In the genomic region with DNA sequence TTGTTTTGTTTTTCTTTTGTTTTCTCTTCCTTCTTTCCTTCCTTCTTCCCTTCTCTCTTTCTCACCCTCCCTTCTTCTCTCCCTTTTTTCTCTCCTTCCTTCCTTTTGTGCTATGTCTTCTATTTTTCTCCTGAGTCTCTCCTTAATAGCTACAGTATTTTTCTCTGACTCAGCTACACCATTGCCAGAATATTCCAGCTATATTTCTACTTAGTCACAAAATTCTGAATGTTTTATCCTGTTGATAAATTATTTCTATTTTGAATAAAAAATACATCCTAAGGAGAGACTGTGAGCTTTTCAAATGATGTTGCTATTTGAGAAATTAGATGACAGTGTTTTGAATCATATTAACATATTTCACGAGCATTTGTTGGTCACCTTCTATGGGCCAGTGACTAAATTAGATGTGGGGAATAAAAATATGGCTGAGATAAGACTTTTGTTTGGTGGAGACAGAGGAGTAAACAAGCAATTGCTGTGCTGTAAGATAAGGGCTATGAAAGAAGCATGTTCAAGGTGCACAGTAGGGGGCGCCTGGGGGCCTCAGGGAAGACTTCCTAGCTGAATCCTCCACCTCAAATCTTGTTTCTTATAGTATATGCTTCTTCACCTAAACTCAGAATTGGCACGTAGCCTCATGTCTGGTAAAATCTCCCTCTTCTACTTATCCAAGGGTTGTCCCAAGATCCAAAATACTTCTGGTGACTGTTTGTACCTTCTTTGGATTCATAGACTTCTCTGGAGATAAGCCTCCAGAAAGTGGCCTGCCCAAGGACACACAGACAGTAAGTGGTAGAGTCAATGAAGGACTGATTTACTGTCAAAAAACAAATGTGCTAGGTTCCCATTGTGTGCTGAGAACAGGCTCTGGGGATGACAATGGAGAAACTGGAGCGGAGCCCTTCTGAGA, we compare ENCODE assay signal across 9 cellular contexts.
DNase-seq lines count a peak whose midpoint lies in the region; ATAC-seq, FAIRE-seq and TF ChIP-seq lines count a peak whose summit lies in the region.
"Had no signal": no experiment of that assay in that cellular context is flagged by ENCODE, and none has a peak within 500 bp of the region (broad histone marks: within the 10 kb centered on the region; RNA-seq: fewer than 3 reads in every experiment).

No MANE protein-coding gene starts in this region.

- DNase-seq in D721Med (ENCODE audit: insufficient read length, low spot score) (no peak), Karpas-422 (peak; percentile 71), WERI-Rb-1 (peak; percentile 47), endodermal cell (peak; percentile 85), psoas muscle (peak in 1 of 2 donors; percentile 25), 8988T (no peak), superior temporal gyrus (ENCODE audit: extremely low spot score) (no peak)

- H3K9ac ChIP-seq in Karpas-422 (ENCODE audit: low read length) (no peak overlapping the region), endodermal cell (ENCODE audit: extremely low read depth, low read length, poor library complexity, severe bottlenecking) (no peak overlapping the region)

- intact Hi-C loops in psoas muscle (cut with DNase I): no loop called here

- H3K4me3 ChIP-seq in Karpas-422 (ENCODE audit: low read length) (no peak overlapping the region), WERI-Rb-1 (ENCODE audit: low read depth, low read length) (no peak overlapping the region), endodermal cell (ENCODE audit: low read length) (no peak overlapping the region), psoas muscle (no peak overlapping the region)

- peaks cover 15% of the 10 kb centered on the region for H3K4me1 Mint-ChIP-seq in endodermal cell

- H3K36me3 ChIP-seq in Karpas-422 (ENCODE audit: insufficient read depth, low read length) (no peaks in the 10 kb centered on the region), WERI-Rb-1 (no peaks in the 10 kb centered on the region), endodermal cell (ENCODE audit: control insufficient read depth, insufficient read depth, low read length) (no peaks in the 10 kb centered on the region), psoas muscle (ENCODE audit: insufficient read depth in 1 of 2, low read depth in 1 of 2) (no peaks in the 10 kb centered on the region)

- H4K20me1 ChIP-seq in Karpas-422 (ENCODE audit: insufficient read depth, low read depth, low read length): no peaks in the 10 kb centered on the region

- no peaks in the 10 kb centered on the region for H3K9me2 ChIP-seq in Karpas-422 (replicated peaks; ENCODE audit: insufficient read depth, low read length)

- H3K4me1 ChIP-seq in Karpas-422 (ENCODE audit: low read length) (peaks cover 23% of the 10 kb centered on the region), endodermal cell (ENCODE audit: control insufficient read depth, insufficient read depth, low read length) (no peaks in the 10 kb centered on the region), psoas muscle (no peaks in the 10 kb centered on the region)

- ATAC-seq in psoas muscle (no peak), GM18867 (IDR thresholded peaks at IDR 0.05; ENCODE audit: unreplicated experiment) (no peak)

- H3K79me2 ChIP-seq in Karpas-422 (ENCODE audit: low read length): no peaks in the 10 kb centered on the region

- no peaks in the 10 kb centered on the region for H3K9me3 Mint-ChIP-seq in endodermal cell
- H3K9me3 Mint-ChIP-seq: nephron had no signal

- H3K27me3 Mint-ChIP-seq in endodermal cell (ENCODE audit: insufficient read depth): no peaks in the 10 kb centered on the region

- H3K4me2 ChIP-seq in Karpas-422 (ENCODE audit: low read depth, low read length, poor library complexity, severe bottlenecking): no peak overlapping the region

- H3K9me3 ChIP-seq in Karpas-422 (ENCODE audit: low read length) (no peaks in the 10 kb centered on the region), WERI-Rb-1 (ENCODE audit: severe bottlenecking) (no peaks in the 10 kb centered on the region), endodermal cell (ENCODE audit: control insufficient read depth, low read length) (no peaks in the 10 kb centered on the region), psoas muscle (no peaks in the 10 kb centered on the region)

- H3K27ac ChIP-seq in Karpas-422 (ENCODE audit: low read length) (no peak overlapping the region), WERI-Rb-1 (no peak overlapping the region), endodermal cell (ENCODE audit: low read depth, low read length) (no peak overlapping the region), psoas muscle (no peak overlapping the region)

- whole genome bisulfite sequencing in endodermal cell (ENCODE audit: insufficient coverage in 1 of 2, insufficient read length in 1 of 2), 2 experiments: 69% methylated on average over 4 of the region's 4 CpGs
- WGBS in psoas muscle, 3 donors: 58 to 63% (median 60%) methylated on average over 4 of the region's 4 CpGs

- FAIRE-seq in D721Med (lab: Jason Lieb, UNC): no peak

- H3K27me3 ChIP-seq in Karpas-422 (ENCODE audit: low read length) (no peaks in the 10 kb centered on the region), WERI-Rb-1 (ENCODE audit: insufficient read depth, low read depth, severe bottlenecking) (peaks cover 16% of the 10 kb centered on the region), endodermal cell (ENCODE audit: control insufficient read depth, insufficient read depth, low read length, poor library complexity, severe bottlenecking) (no peaks in the 10 kb centered on the region), psoas muscle (ENCODE audit: insufficient read depth in 3 of 3, low read length in 2 of 3) (no peaks in the 10 kb centered on the region)

- no peaks in the 10 kb centered on the region for H3K36me3 Mint-ChIP-seq in endodermal cell (ENCODE audit: low read depth)

- H2AFZ ChIP-seq in Karpas-422 (ENCODE audit: low read length): no peak overlapping the region

- no peak overlapping the region for H3K4me3 Mint-ChIP-seq in endodermal cell
- H3K4me3 Mint-ChIP-seq: nephron had no signal

- peak; percentile 30 for TF ChIP-seq CTCF in D721Med (IDR thresholded peaks at IDR 0.05; ENCODE audit: insufficient read depth, missing control alignments)
- peak; percentile 79 for TF ChIP-seq CTCF in WERI-Rb-1 (IDR thresholded peaks at IDR 0.05; ENCODE audit: low read depth, low read length)
- TF ChIP-seq CTCF in endodermal cell (conservative IDR thresholded peaks at IDR 0.05): peak; percentile 78
- peak; percentile 29 for TF ChIP-seq CTCF in psoas muscle (IDR thresholded peaks at IDR 0.05)

- H3K27ac Mint-ChIP-seq in endodermal cell: no peak overlapping the region

Comparison
In these comparisons a context has a peak if more than half of its experiments do, and no peak if none do; other contexts are left out.
1. DNase-seq: peak in Karpas-422 (single experiment), WERI-Rb-1 (single experiment) and endodermal cell (single experiment); none in D721Med (single experiment), 8988T (single experiment) and superior temporal gyrus (single experiment).
2. CTCF ChIP-seq: peak in every context shown above with its lines; median percentile 79 in WERI-Rb-1; 78 in endodermal cell; 30 in D721Med; 29 in psoas muscle.